14 cellular contexts compared by ENCODE assay signal in genomic region chr10:71493741-71494140, GRCh38.
"Had no signal": no experiment of that assay in that cellular context is flagged by ENCODE, and none has a peak within 500 bp of the region (broad histone marks: within the 10 kb centered on the region; RNA-seq: fewer than 3 reads in every experiment).

No MANE protein-coding gene starts in this region.

- H3K27me3 ChIP-seq: esophagus squamous epithelium, right lobe of liver, spleen, suprapubic skin had no signal

- H3K9me3 ChIP-seq: right lobe of liver had no signal

- H3K4me3 ChIP-seq: esophagus squamous epithelium, right lobe of liver, spleen, suprapubic skin had no signal

- H3K36me3 Mint-ChIP-seq: type B pancreatic cell had no signal

- H3K4me1 Mint-ChIP-seq: activated naive CD4-positive, alpha-beta T cell treated with anti-CD3 and anti-CD28 coated beads, Interleukin-2, amount 50 U/mL, for 24 hours had no signal

- H3K36me3 ChIP-seq: esophagus squamous epithelium, right lobe of liver, spleen, suprapubic skin had no signal

- H3K27ac ChIP-seq: esophagus squamous epithelium, right lobe of liver, spleen, suprapubic skin had no signal

- H3K4me3 Mint-ChIP-seq: activated CD4-positive, alpha-beta memory T cell treated with anti-CD3 and anti-CD28 coated beads, Interleukin-2, amount 10 ng/mL, durations not matched to agents 7 days and 5 days; activated naive CD4-positive, alpha-beta T cell treated with anti-CD3 and anti-CD28 coated beads, Interleukin-2, amount 50 U/mL, for 24 hours; natural killer cell treated with Interleukin-12 subunit alpha and Interleukin-12 subunit beta and Interleukin-15 and Interleukin-18, amount 100 ng/mL, for 72 hours; type B pancreatic cell had no signal

- H3K4me1 ChIP-seq: esophagus squamous epithelium, right lobe of liver, suprapubic skin had no signal

- H3K27ac Mint-ChIP-seq: activated CD4-positive, alpha-beta memory T cell treated with anti-CD3 and anti-CD28 coated beads, Interleukin-2, amount 10 ng/mL, durations not matched to agents 7 days and 5 days; activated naive CD4-positive, alpha-beta T cell treated with anti-CD3 and anti-CD28 coated beads, Interleukin-2, amount 50 U/mL, for 24 hours; natural killer cell treated with Interleukin-12 subunit alpha and Interleukin-12 subunit beta and Interleukin-15 and Interleukin-18, amount 100 ng/mL, for 72 hours had no signal

- H3K9me3 Mint-ChIP-seq: activated CD4-positive, alpha-beta memory T cell treated with anti-CD3 and anti-CD28 coated beads, Interleukin-2, amount 10 ng/mL, durations not matched to agents 7 days and 5 days had no signal

- DNase-seq: activated CD4-positive, alpha-beta memory T cell treated with anti-CD3 and anti-CD28 coated beads, Interleukin-2, amount 10 ng/mL, durations not matched to agents 7 days and 5 days; anterior cingulate cortex; esophagus squamous epithelium; foreskin fibroblast; head of caudate nucleus; nucleus accumbens; right lobe of liver; stimulated activated CD4-positive, alpha-beta T cell treated with anti-CD3 and anti-CD28 coated beads, Interleukin-1b, Interleukin-23, amount 100 ng/mL, for 48 hours; stimulated activated naive CD4-positive, alpha-beta T cell had no signal

- H3K27me3 Mint-ChIP-seq: activated naive CD4-positive, alpha-beta T cell treated with anti-CD3 and anti-CD28 coated beads, Interleukin-2, amount 50 U/mL, for 24 hours had no signal

- ATAC-seq: natural killer cell treated with Interleukin-12 subunit alpha and Interleukin-12 subunit beta and Interleukin-15 and Interleukin-18, amount 100 ng/mL, for 72 hours; right lobe of liver had no signal
